2 cellular contexts compared by ENCODE assay signal in the genomic region with DNA sequence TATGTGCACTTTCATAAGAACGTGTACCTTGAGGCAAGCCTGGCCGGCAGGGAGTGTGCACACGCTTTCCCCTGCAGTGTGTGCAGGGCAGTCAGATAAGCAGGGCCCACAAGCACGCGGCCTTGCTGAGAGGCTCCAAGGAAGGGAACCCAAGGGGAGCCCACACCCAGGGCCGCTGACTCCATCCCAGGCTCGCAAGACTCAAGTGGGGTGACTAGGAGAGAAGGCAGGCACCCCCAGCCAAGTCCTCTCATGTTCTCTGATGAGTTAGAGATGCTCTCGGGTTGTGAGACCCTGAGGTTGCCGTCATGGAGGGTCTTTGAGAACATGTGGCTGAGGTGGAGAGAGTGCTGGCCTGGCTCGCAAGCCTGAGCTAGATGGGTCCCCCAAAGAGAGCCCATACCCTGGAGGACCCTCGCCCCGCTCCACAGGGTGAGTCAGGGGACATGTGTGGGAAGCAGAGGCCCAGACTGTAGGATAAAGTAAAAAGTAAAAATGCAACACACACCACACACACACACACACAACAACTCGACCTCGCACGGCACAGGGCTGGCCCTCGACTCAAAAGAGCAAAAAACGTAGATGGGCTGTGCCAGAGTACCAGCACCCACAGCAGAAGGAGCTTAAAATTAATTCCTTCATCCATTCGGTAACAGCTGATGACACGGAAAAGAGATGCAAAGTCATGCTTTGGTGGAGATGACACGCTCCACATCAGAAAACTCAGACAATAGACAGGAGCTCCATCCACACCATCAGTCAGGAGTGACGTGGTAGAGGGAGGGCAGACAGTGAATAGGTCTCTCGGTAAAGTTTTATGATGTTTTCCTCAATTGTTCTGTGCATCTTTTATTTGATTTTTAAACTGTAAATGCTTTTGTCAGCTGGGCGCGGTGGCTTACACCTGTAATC.
TF ChIP-seq lines count a peak whose summit lies in the region.

No MANE protein-coding gene starts in this region.

TF ChIP-seq in HepG2, 621 proteins besides CTCF, POLR2A, EP300 and RAD21:
- TF ChIP-seq ZFP90 (CRISPR knock-in tag; IDR thresholded peaks at IDR 0.05; ENCODE audit: borderline replicate concordance), result no peak
- TF ChIP-seq CREB1 (IDR thresholded peaks at IDR 0.05), result peak; percentile 50
- no peak for TF ChIP-seq CREB1 (CRISPR knock-in tag; IDR thresholded peaks at IDR 0.05)
TF ChIP-seq in HepG2: peak in this region for 1.

TF ChIP-seq in K562, 482 proteins besides CTCF, POLR2A, EP300 and RAD21:
- TF ChIP-seq ZNF316 (IDR thresholded peaks at IDR 0.05) (peak; percentile 31; the same call in 1 of the 2 replicates), NFE2 (IDR thresholded peaks at IDR 0.05; ENCODE audit: low read depth) (0 out of 2 replicates have a peak, but pooled peaks have one; percentile 54), RBM14 (IDR thresholded peaks at IDR 0.05; ENCODE audit: borderline replicate concordance, insufficient read depth, low read depth, low read length) (no peak), HDAC8 (tag; IDR thresholded peaks at IDR 0.05) (no peak), MAFG (tag; conservative IDR thresholded peaks at IDR 0.05) (peak; percentile 43), ZNF449 (CRISPR knock-in tag; IDR thresholded peaks at IDR 0.05) (no peak), ZNF24 (IDR thresholded peaks at IDR 0.05) (no peak), MGA (IDR thresholded peaks at IDR 0.05) (peak; percentile 40; the same call in 1 of the 2 replicates), CUX1 (CRISPR knock-in tag; IDR thresholded peaks at IDR 0.05) (no peak), ZNF584 (CRISPR knock-in tag; IDR thresholded peaks at IDR 0.05; ENCODE audit: low read depth) (no peak)
- TF ChIP-seq, protein P1, sequence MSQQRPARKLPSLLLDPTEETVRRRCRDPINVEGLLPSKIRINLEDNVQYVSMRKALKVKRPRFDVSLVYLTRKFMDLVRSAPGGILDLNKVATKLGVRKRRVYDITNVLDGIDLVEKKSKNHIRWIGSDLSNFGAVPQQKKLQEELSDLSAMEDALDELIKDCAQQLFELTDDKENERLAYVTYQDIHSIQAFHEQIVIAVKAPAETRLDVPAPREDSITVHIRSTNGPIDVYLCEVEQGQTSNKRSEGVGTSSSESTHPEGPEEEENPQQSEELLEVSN (IDR thresholded peaks at IDR 0.05; ENCODE audit: borderline replicate concordance in 1 of 2, extremely low read depth in 1 of 2, insufficient read depth in 1 of 2, insufficient read length in 1 of 2, low read depth in 1 of 2, low read length in 1 of 2, poor library complexity in 1 of 2, severe bottlenecking in 1 of 2), result peak in 1 of 2 experiments; percentile 32
- TF ChIP-seq, protein P2, sequence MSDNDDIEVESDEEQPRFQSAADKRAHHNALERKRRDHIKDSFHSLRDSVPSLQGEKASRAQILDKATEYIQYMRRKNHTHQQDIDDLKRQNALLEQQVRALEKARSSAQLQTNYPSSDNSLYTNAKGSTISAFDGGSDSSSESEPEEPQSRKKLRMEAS (CRISPR knock-in tag; IDR thresholded peaks at IDR 0.05), result peak; percentile 76
- TF ChIP-seq, protein P3, sequence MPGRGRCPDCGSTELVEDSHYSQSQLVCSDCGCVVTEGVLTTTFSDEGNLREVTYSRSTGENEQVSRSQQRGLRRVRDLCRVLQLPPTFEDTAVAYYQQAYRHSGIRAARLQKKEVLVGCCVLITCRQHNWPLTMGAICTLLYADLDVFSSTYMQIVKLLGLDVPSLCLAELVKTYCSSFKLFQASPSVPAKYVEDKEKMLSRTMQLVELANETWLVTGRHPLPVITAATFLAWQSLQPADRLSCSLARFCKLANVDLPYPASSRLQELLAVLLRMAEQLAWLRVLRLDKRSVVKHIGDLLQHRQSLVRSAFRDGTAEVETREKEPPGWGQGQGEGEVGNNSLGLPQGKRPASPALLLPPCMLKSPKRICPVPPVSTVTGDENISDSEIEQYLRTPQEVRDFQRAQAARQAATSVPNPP (IDR thresholded peaks at IDR 0.05; ENCODE audit: borderline replicate concordance, insufficient read depth, insufficient read length), result no peak
